1 cellular context compared by ENCODE assay signal in the genomic region with DNA sequence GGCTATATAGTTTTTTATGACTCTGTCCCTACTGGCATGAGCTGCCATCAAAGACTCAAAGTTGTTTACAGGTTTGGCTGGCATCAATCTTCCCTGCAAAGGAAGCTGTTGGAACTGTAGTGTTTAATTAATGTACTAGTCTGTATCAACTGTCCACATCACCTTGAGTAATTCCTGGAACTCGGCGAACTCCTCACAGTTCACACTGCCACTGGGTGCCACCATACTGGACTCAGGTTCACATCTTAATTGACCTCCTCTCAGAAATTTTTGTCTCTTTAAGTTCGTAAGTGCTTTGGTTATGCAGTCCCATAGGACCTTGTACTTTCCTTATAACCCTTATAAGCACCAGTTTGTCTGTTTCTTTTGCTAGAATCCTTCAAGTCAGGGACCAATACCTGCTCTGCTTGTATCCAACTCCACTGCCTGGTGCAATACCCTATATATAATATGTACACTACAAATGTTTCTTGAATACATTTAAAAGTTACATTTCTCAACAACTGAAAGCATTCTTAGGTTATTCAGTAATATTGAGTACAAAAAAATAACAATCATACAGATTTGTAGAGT.
TF ChIP-seq lines count a peak whose summit lies in the region.

No MANE protein-coding gene starts in this region.

TF ChIP-seq in liver, 16 proteins besides CTCF, POLR2A, EP300 and RAD21 (continued from another document):
- TF ChIP-seq, protein P1, sequence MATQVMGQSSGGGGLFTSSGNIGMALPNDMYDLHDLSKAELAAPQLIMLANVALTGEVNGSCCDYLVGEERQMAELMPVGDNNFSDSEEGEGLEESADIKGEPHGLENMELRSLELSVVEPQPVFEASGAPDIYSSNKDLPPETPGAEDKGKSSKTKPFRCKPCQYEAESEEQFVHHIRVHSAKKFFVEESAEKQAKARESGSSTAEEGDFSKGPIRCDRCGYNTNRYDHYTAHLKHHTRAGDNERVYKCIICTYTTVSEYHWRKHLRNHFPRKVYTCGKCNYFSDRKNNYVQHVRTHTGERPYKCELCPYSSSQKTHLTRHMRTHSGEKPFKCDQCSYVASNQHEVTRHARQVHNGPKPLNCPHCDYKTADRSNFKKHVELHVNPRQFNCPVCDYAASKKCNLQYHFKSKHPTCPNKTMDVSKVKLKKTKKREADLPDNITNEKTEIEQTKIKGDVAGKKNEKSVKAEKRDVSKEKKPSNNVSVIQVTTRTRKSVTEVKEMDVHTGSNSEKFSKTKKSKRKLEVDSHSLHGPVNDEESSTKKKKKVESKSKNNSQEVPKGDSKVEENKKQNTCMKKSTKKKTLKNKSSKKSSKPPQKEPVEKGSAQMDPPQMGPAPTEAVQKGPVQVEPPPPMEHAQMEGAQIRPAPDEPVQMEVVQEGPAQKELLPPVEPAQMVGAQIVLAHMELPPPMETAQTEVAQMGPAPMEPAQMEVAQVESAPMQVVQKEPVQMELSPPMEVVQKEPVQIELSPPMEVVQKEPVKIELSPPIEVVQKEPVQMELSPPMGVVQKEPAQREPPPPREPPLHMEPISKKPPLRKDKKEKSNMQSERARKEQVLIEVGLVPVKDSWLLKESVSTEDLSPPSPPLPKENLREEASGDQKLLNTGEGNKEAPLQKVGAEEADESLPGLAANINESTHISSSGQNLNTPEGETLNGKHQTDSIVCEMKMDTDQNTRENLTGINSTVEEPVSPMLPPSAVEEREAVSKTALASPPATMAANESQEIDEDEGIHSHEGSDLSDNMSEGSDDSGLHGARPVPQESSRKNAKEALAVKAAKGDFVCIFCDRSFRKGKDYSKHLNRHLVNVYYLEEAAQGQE (IDR thresholded peaks at IDR 0.05) = no peak
- TF ChIP-seq JUND (IDR thresholded peaks at IDR 0.05) = no peak
- no peak for TF ChIP-seq FOXA1 (IDR thresholded peaks at IDR 0.05)
- TF ChIP-seq RXRA (IDR thresholded peaks at IDR 0.05) = peak in 1 of 2 donors; percentile 10
- no peak for TF ChIP-seq YY1 (IDR thresholded peaks at IDR 0.05)
